Comparison of ENCODE assay signal across 15 cellular contexts in the genomic region with DNA sequence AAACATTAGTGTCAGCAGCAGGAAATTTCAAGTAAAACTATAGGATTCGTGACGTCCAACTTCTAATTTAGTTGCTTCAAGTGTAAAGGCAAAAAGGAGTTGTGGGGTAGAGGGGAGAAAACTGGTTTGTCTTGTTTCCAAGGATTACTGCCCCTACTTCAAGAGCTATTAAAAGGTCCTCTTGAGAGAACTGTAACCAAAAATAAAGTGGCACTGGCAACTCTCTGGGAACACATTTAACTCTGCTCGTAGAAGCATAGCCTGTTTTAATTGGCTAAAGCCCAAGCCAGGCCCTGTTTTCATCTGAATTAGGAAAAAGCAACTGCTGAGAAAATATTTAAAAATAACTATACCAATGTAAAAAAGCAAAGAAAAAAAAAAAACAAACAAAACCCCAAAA. TPM values are rescaled to one million over a fixed set of nuclear protein-coding genes. Genes with fewer than 3 reads are reported as not detected.
DNase-seq lines count a peak whose midpoint lies in the region; ATAC-seq and TF ChIP-seq lines count a peak whose summit lies in the region.
"Had no signal": no experiment of that assay in that cellular context is flagged by ENCODE, and none has a peak within 500 bp of the region (broad histone marks: within the 10 kb centered on the region; RNA-seq: fewer than 3 reads in every experiment).

No MANE protein-coding gene starts in this region.

- peaks cover 32% of the 10 kb centered on the region for H3K4me1 ChIP-seq in muscle layer of colon (ENCODE audit: insufficient read depth, low read length)
- H3K4me1 ChIP-seq in aorta (ENCODE audit: control insufficient read depth in 1 of 2, insufficient read depth in 2 of 2, low read length in 2 of 2): peaks cover 3 to 5% of the 10 kb centered on the region in 2 donors

- no peak overlapping the region for H3K9ac ChIP-seq in muscle layer of colon (ENCODE audit: low read length)

- peaks cover 23% of the 10 kb centered on the region for H3K27me3 Mint-ChIP-seq in chondrocyte (ENCODE audit: low read depth)

- no peaks in the 10 kb centered on the region for H3K27me3 ChIP-seq in muscle layer of colon (ENCODE audit: control insufficient read depth in 1 of 2, insufficient read depth in 2 of 2, low read length in 2 of 2)
- H3K27me3 ChIP-seq in aorta (ENCODE audit: control insufficient read depth in 1 of 2, insufficient read depth in 2 of 2, low read length in 1 of 2): no peaks in the 10 kb centered on the region

- H3K9me3 Mint-ChIP-seq in chondrocyte (ENCODE audit: low read depth): peaks cover 3% of the 10 kb centered on the region

- intact Hi-C loops in aorta (cut with DNase I): loop anchor here in 1 of 2 donors (2.0 kb wide), 1 partner anchor 52 kb away; a partner anchor contains a TSS

- no peaks in the 10 kb centered on the region for H3K36me3 ChIP-seq in muscle layer of colon (ENCODE audit: insufficient read depth, low read length)
- H3K36me3 ChIP-seq in aorta (ENCODE audit: control insufficient read depth in 1 of 2, insufficient read depth in 2 of 2, low read length in 1 of 2): no peaks in the 10 kb centered on the region

- no peaks in the 10 kb centered on the region for H3K36me3 Mint-ChIP-seq in chondrocyte (ENCODE audit: low read depth)

- peaks cover 15% of the 10 kb centered on the region for H3K4me1 Mint-ChIP-seq in chondrocyte (ENCODE audit: low read depth)

- H3K27ac Mint-ChIP-seq in chondrocyte (ENCODE audit: unreplicated experiment): peak overlapping the region; percentile 51
- H3K27ac Mint-ChIP-seq: activated naive CD4-positive, alpha-beta T cell treated with anti-CD3 and anti-CD28 coated beads for 36 hours had no signal

- TF ChIP-seq CTCF in chondrocyte (IDR thresholded peaks at IDR 0.05): no peak

- ATAC-seq in aorta (ENCODE audit: low FRiP score) (peak; percentile 83), GM19324 (IDR thresholded peaks at IDR 0.05; ENCODE audit: low FRiP score, unreplicated experiment) (no peak), HG03571 (IDR thresholded peaks at IDR 0.05; ENCODE audit: unreplicated experiment) (no peak)
- ATAC-seq: A549 had no signal

- WGBS in aorta, 2 donors: 1 to 5% methylated on average over 3 of the region's 3 CpGs

- no peak overlapping the region for H3K4me3 Mint-ChIP-seq in chondrocyte (ENCODE audit: unreplicated experiment)
- H3K4me3 Mint-ChIP-seq: activated naive CD4-positive, alpha-beta T cell treated with anti-CD3 and anti-CD28 coated beads for 36 hours had no signal

- H3K27ac ChIP-seq in muscle layer of colon (ENCODE audit: low read depth, low read length) (peak overlapping the region; percentile 35), aorta (ENCODE audit: low read depth in 1 of 2, low read length in 2 of 2) (peak overlapping the region; percentile 59 to 88)
- H3K27ac ChIP-seq: A549 had no signal

- H3K9me3 ChIP-seq in muscle layer of colon (ENCODE audit: low read length) (no peaks in the 10 kb centered on the region), aorta (ENCODE audit: control insufficient read depth, low read length) (no peaks in the 10 kb centered on the region)

- DNase-seq in NCI-H524 (lab: John Stamatoyannopoulos, UW): peak; percentile 10 to 29
- no peak for DNase-seq in NCI-H524 treated with DMSO at 0.1 percent for 48 hours (lab: John Stamatoyannopoulos, UW)
- no peak for DNase-seq in chondrocyte (ENCODE audit: low spot score)
- DNase-seq in aorta: peak in 1 of 2 donors; percentile 61
- DNase-seq in hepatic stellate cell (ENCODE audit: low spot score): no peak
- DNase-seq: activated CD4-positive, CD25-positive, alpha-beta regulatory T cell treated with anti-CD3 and anti-CD28 coated beads, Interleukin-2, amount 50 U/mL, for 72 hours; activated naive CD4-positive, alpha-beta T cell treated with anti-CD3 and anti-CD28 coated beads for 36 hours; MV-4-11; SHP77 treated with DMSO at 0.1 percent for 48 hours; stimulated activated CD4-positive, alpha-beta T cell treated with anti-CD3 and anti-CD28 coated beads, Interleukin-12 subunit alpha, Interleukin-12 subunit beta, amount 100 ng/mL, for 4 hours; stimulated activated naive CD4-positive, alpha-beta T cell treated with Interleukin-2 at 50 U/mL for 16 hours had no signal

- H3K4me3 ChIP-seq in muscle layer of colon (ENCODE audit: low read depth in 1 of 2, low read length in 2 of 2) (no peak overlapping the region), aorta (ENCODE audit: low read length in 2 of 2) (no peak overlapping the region)
- H3K4me3 ChIP-seq: A549 had no signal

RNA-seq across cellular contexts. Expression of a gene that starts 51.8 kb away (rescaled TPM):
- total RNA-seq in chondrocyte: 11.5 to 14.8 TPM (median 14.2 TPM) in 3 replicates
- total RNA-seq in aorta: 10 to 100 TPM; 62.4 to 68.9 TPM
- 10 to 100 TPM; 18.9 to 46.9 TPM for polyA plus RNA-seq in aorta

RNA-seq across cellular contexts. Expression of a gene that starts 55.4 kb away (rescaled TPM):
- 44.3 to 67.0 TPM (median 50.8 TPM) in 3 replicates for total RNA-seq in chondrocyte
- 100 to 1,000 TPM in 1 of 2 donors, 10 to 100 TPM in 1; 81.1 to 113 TPM for total RNA-seq in aorta
- 100 to 1,000 TPM in 1 of 2 donors, 10 to 100 TPM in 1; 66.4 to 126 TPM for polyA plus RNA-seq in aorta

Comparison
In these comparisons a context has a peak if more than half of its experiments do, and no peak if none do; other contexts are left out.
1. DNase-seq: peak in NCI-H524 (2 of 2); none in NCI-H524 treated with DMSO at 0.1 percent for 48 hours (single experiment), chondrocyte (single experiment) and hepatic stellate cell (single experiment).